25 cellular contexts compared by ENCODE assay signal in genomic region chr4:88865466-88865865, GRCh38.
"Had no signal": no experiment of that assay in that cellular context is flagged by ENCODE, and none has a peak within 500 bp of the region (broad histone marks: within the 10 kb centered on the region; RNA-seq: fewer than 3 reads in every experiment).

No MANE protein-coding gene starts in this region.

- H3K4me3 ChIP-seq: gastrocnemius medialis, lower lobe of right lung, neural progenitor cell, prostate gland, SK-N-MC, thyroid gland, upper lobe of right lung had no signal

- DNase-seq: activated CD4-positive, alpha-beta T cell treated with anti-CD3 and anti-CD28 coated beads for 36 hours; activated CD4-positive, alpha-beta T cell treated with anti-CD3 and anti-CD28 coated beads, Interleukin-2, amount 50 U/mL, for 4 hours; activated CD8-positive, alpha-beta memory T cell treated with anti-CD3 and anti-CD28 coated beads, Interleukin-2, amount 50 U/mL, for 48 hours; activated naive CD4-positive, alpha-beta T cell; activated naive CD8-positive, alpha-beta T cell treated with anti-CD3 and anti-CD28 coated beads for 36 hours; activated T-cell treated with anti-CD3 and anti-CD28 coated beads, Interleukin-2, amount 50 U/mL, for 4 hours; amniotic stem cell; cerebellar nuclear complex; cortex of kidney; erythroblast; gastrocnemius medialis; kidney; lower lobe of right lung; naive thymus-derived CD8-positive, alpha-beta T cell; stimulated activated CD4-positive, alpha-beta T cell treated with anti-CD3 and anti-CD28 coated beads, Interleukin-4, amount 100 ng/mL, for 4 hours; stimulated activated naive CD8-positive, alpha-beta T cell treated with anti-CD3 and anti-CD28 coated beads, Interleukin-15, Interleukin-2, amounts not matched to agents 100 U/mL and 50 U/mL, for 24 hours; substantia nigra; thyroid gland; upper lobe of right lung had no signal

- H3K27me3 ChIP-seq: gastrocnemius medialis, neural progenitor cell, thyroid gland, upper lobe of right lung had no signal

- H3K9ac ChIP-seq: neural progenitor cell had no signal

- H3K27ac Mint-ChIP-seq: activated CD4-positive, alpha-beta T cell treated with anti-CD3 and anti-CD28 coated beads for 36 hours; activated naive CD8-positive, alpha-beta T cell treated with anti-CD3 and anti-CD28 coated beads for 36 hours; activated T-helper 2 cell treated with anti-CD3 and anti-CD28 coated beads, Interferon-gamma antibody, Interleukin-2, Interleukin-4, amounts not matched to agents 10 μg/mL and 5 μg/mL and 100 μg/mL, durations not matched to agents 14 hours and 24 hours and 36 hours; mesothelial cell of epicardium; naive thymus-derived CD8-positive, alpha-beta T cell; neural progenitor cell; WTC11 had no signal

- H3K9me3 Mint-ChIP-seq: activated naive CD8-positive, alpha-beta T cell treated with anti-CD3 and anti-CD28 coated beads for 36 hours; activated T-cell treated with anti-CD3 and anti-CD28 coated beads, Interleukin-2, amount 50 U/mL, for 4 hours; activated T-helper 2 cell treated with anti-CD3 and anti-CD28 coated beads, Interferon-gamma antibody, Interleukin-2, Interleukin-4, amounts not matched to agents 10 μg/mL and 5 μg/mL and 100 μg/mL, durations not matched to agents 14 hours and 24 hours and 36 hours; naive thymus-derived CD8-positive, alpha-beta T cell had no signal

- H3K27me3 Mint-ChIP-seq: activated CD4-positive, alpha-beta T cell treated with anti-CD3 and anti-CD28 coated beads for 36 hours; activated naive CD8-positive, alpha-beta T cell treated with anti-CD3 and anti-CD28 coated beads for 36 hours had no signal

- H3K9me3 ChIP-seq: gastrocnemius medialis, lower lobe of right lung, prostate gland, thyroid gland, upper lobe of right lung had no signal

- H3K4me2 ChIP-seq: neural progenitor cell had no signal

- H3K4me3 Mint-ChIP-seq: activated CD4-positive, alpha-beta T cell treated with anti-CD3 and anti-CD28 coated beads for 36 hours; activated naive CD8-positive, alpha-beta T cell treated with anti-CD3 and anti-CD28 coated beads for 36 hours; activated T-cell treated with anti-CD3 and anti-CD28 coated beads, Interleukin-2, amount 50 U/mL, for 4 hours; mesothelial cell of epicardium; naive thymus-derived CD8-positive, alpha-beta T cell; neural progenitor cell; WTC11 had no signal

- ATAC-seq: activated CD4-positive, alpha-beta T cell treated with anti-CD3 and anti-CD28 coated beads for 36 hours; activated T-cell treated with anti-CD3 and anti-CD28 coated beads, Interleukin-2, amount 50 U/mL, for 4 hours; gastrocnemius medialis; lower lobe of right lung; naive thymus-derived CD8-positive, alpha-beta T cell; stimulated activated naive CD8-positive, alpha-beta T cell treated with anti-CD3 and anti-CD28 coated beads, Interleukin-15, Interleukin-2, amounts not matched to agents 100 U/mL and 50 U/mL, for 24 hours; upper lobe of right lung; WTC11 had no signal

- H3K4me1 Mint-ChIP-seq: activated CD4-positive, alpha-beta T cell treated with anti-CD3 and anti-CD28 coated beads for 36 hours; activated naive CD8-positive, alpha-beta T cell treated with anti-CD3 and anti-CD28 coated beads for 36 hours; naive thymus-derived CD8-positive, alpha-beta T cell; neural progenitor cell had no signal

- FAIRE-seq: kidney had no signal

- H3K36me3 Mint-ChIP-seq: activated naive CD8-positive, alpha-beta T cell treated with anti-CD3 and anti-CD28 coated beads for 36 hours; naive thymus-derived CD8-positive, alpha-beta T cell; neural progenitor cell had no signal

- H3K4me1 ChIP-seq: neural progenitor cell, prostate gland had no signal

- H2AFZ ChIP-seq: neural progenitor cell had no signal

- H3K36me3 ChIP-seq: gastrocnemius medialis, lower lobe of right lung, neural progenitor cell, prostate gland, thyroid gland, upper lobe of right lung had no signal

- H3K27ac ChIP-seq: gastrocnemius medialis, lower lobe of right lung, neural progenitor cell, prostate gland, SK-N-MC, thyroid gland, upper lobe of right lung had no signal
